ENCODE assay signal across 29 cellular contexts in the genomic region with DNA sequence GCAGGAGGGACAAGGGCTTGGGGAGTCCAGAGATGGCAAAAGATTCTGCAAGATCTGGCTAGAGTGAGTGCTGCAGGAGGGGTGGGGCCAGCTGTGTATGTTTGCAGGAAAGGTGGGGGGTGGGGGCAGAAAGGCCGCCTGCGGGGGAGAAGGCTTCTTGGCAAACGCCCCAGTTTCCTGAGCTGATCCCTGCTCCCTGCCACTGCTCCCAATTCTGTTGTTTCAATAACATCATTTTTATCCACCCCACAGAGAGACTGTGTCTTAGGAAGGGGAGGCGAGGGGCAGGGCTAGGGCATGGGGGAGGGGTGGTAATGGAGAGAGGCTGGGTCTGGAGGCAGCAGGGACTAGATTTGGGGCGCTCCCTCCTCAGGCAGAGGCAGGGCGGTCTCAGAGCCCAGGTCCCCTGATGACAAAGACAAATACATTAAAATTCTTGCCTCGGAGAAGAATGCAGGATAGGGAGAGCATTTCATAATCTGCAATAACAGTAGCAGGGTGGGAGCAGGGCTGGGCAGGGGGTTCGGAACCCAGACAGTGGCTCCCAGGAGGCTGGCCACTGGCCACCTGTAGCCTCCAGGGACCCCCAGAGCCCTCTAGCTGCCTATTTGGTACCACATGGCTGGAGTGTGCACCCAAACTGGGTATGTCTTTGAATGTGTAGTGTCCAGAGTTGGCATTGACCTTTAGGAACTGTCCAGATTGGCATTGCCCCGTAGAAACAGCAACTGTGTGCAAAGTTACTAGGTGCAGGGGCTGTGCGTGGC. TPM values are rescaled to one million over a fixed set of nuclear protein-coding genes. Genes with fewer than 3 reads are reported as not detected.
DNase-seq lines count a peak whose midpoint lies in the region; ATAC-seq and TF ChIP-seq lines count a peak whose summit lies in the region.
"Had no signal": no experiment of that assay in that cellular context is flagged by ENCODE, and none has a peak within 500 bp of the region (broad histone marks: within the 10 kb centered on the region; RNA-seq: fewer than 3 reads in every experiment).

No MANE protein-coding gene starts in this region.

- H3K27me3 Mint-ChIP-seq in MCF 10A (ENCODE audit: insufficient read depth, unreplicated experiment): peaks cover 49% of the 10 kb centered on the region

- H3K4me1 ChIP-seq in breast epithelium: no peaks in the 10 kb centered on the region
- H3K4me1 ChIP-seq in iPS-15b (ENCODE audit: control insufficient read depth, insufficient read depth, low read length): peaks cover 20% of the 10 kb centered on the region
- peaks cover 13% of the 10 kb centered on the region for H3K4me1 ChIP-seq in upper lobe of right lung

- H3K4me3 ChIP-seq in breast epithelium (no peak overlapping the region), iPS-15b (ENCODE audit: low read depth, low read length) (peak overlapping the region; percentile 37), upper lobe of right lung (no peak overlapping the region)

- TF ChIP-seq POLR2A in breast epithelium (IDR thresholded peaks at IDR 0.05): no peak

- no peak overlapping the region for H3K9ac ChIP-seq in iPS-15b (ENCODE audit: low read depth, low read length)

- no peak overlapping the region for H3K27ac Mint-ChIP-seq in MCF 10A (ENCODE audit: low read depth, unreplicated experiment)
- H3K27ac Mint-ChIP-seq: activated B cell treated with CpG ODN at 0.5 μM for 24 hours; activated naive CD8-positive, alpha-beta T cell treated with anti-CD3 and anti-CD28 coated beads, Interleukin-2, amount 10 ng/mL, durations not matched to agents 7 days and 5 days; activated T-helper 17 cell treated with anti-CD3 and anti-CD28 coated beads, Interleukin-2, amount 50 U/mL, for 72 hours; CD4-positive, CD25-positive, alpha-beta regulatory T cell; dendritic cell treated with granulocyte-macrophage colony-stimulating factor and Interleukin-4, amounts not matched to agents 40 ng/mL and 50 ng/mL, for 4 days; natural killer cell treated with Interleukin-12 subunit alpha and Interleukin-12 subunit beta and Interleukin-15 and Interleukin-18, amount 100 ng/mL, for 72 hours; T-helper 17 cell had no signal

- H3K27ac ChIP-seq in breast epithelium (peak overlapping the region in 1 of 2 donors; percentile 12), upper lobe of right lung (no peak overlapping the region)
- H3K27ac ChIP-seq: HL-60 had no signal

- peaks cover 7% of the 10 kb centered on the region for H3K36me3 Mint-ChIP-seq in MCF 10A (ENCODE audit: insufficient read depth, unreplicated experiment)
- H3K36me3 Mint-ChIP-seq: activated naive CD8-positive, alpha-beta T cell treated with anti-CD3 and anti-CD28 coated beads, Interleukin-2, amount 10 ng/mL, durations not matched to agents 7 days and 5 days; brain; CD4-positive, CD25-positive, alpha-beta regulatory T cell; IgD-negative memory B cell; natural killer cell treated with Interleukin-12 subunit alpha and Interleukin-12 subunit beta and Interleukin-15 and Interleukin-18, amount 100 ng/mL, for 72 hours had no signal

- CTCF ChIA-PET in MCF 10A (lab: Yijun Ruan, JAX): interaction anchor here (0.5 to 2.2 kb wide), 2 partner anchors 19 to 122 kb away, joined by 3 to 12 read pairs; no protein-coding TSS in a partner anchor

- intact Hi-C loops in MCF 10A (cut with micrococcal nuclease) (no loop called here), breast epithelium (cut with DNase I; ENCODE audit: low total_unique reads) (loop anchor here (10.0 kb wide), 1 partner anchor 153 kb away; no protein-coding TSS in a partner anchor), upper lobe of right lung (cut with DNase I) (no loop called here)

- POLR2A ChIA-PET in MCF 10A (lab: Yijun Ruan, JAX): no interaction called here

- no peaks in the 10 kb centered on the region for H3K9me3 Mint-ChIP-seq in MCF 10A (ENCODE audit: unreplicated experiment)
- H3K9me3 Mint-ChIP-seq: activated B cell treated with CpG ODN at 0.5 μM for 24 hours; activated naive CD8-positive, alpha-beta T cell treated with anti-CD3 and anti-CD28 coated beads, Interleukin-2, amount 10 ng/mL, durations not matched to agents 7 days and 5 days; activated T-helper 17 cell treated with anti-CD3 and anti-CD28 coated beads, Interleukin-2, amount 50 U/mL, for 72 hours; dendritic cell treated with granulocyte-macrophage colony-stimulating factor and Interleukin-4, amounts not matched to agents 40 ng/mL and 50 ng/mL, for 4 days; IgD-negative memory B cell; natural killer cell treated with Interleukin-12 subunit alpha and Interleukin-12 subunit beta and Interleukin-15 and Interleukin-18, amount 100 ng/mL, for 72 hours had no signal

- no TSS peak for BruUV-seq in MCF 10A (replicated peaks; lab: Mats Ljungman, UMichigan)

- H3K27me3 ChIP-seq in breast epithelium (peaks cover 3 to 8% of the 10 kb centered on the region in 2 donors), iPS-15b (ENCODE audit: control insufficient read depth, insufficient read depth, low read length) (peaks cover 93% of the 10 kb centered on the region), upper lobe of right lung (peaks cover 66% of the 10 kb centered on the region)

- peaks cover 21% of the 10 kb centered on the region for H3K4me1 Mint-ChIP-seq in MCF 10A (ENCODE audit: insufficient read depth, unreplicated experiment)
- H3K4me1 Mint-ChIP-seq: activated T-helper 17 cell treated with anti-CD3 and anti-CD28 coated beads, Interleukin-2, amount 50 U/mL, for 72 hours had no signal

- DNase-seq in MCF 10A (ENCODE audit: unreplicated experiment): peak; percentile 64
- DNase-seq in breast epithelium (ENCODE audit: low spot score in 2 of 2): no peak
- DNase-seq in NCI-H2227 treated with DMSO at 0.1 percent for 48 hours (lab: John Stamatoyannopoulos, UW): peak; percentile 15
- peak; percentile 40 for DNase-seq in upper lobe of right lung
- DNase-seq in KG1 (lab: John Stamatoyannopoulos, UW): no peak
- no peak for DNase-seq in 8988T
- DNase-seq: activated B cell treated with CpG ODN at 0.5 μM for 24 hours; CD4-positive, CD25-positive, alpha-beta regulatory T cell; DND-41; foreskin fibroblast; hypothalamus; mesenchymal stem cell; NCI-H187 treated with DMSO at 0.1 percent for 48 hours; NCI-H524 treated with DMSO at 0.1 percent for 48 hours; SHP77 treated with DMSO at 0.1 percent for 48 hours; substantia nigra; T-helper 17 cell had no signal

- ATAC-seq in upper lobe of right lung (no peak), GM19463 (IDR thresholded peaks at IDR 0.05; ENCODE audit: unreplicated experiment) (no peak)
- ATAC-seq: activated T-helper 17 cell treated with anti-CD3 and anti-CD28 coated beads, Interleukin-2, amount 50 U/mL, for 72 hours; natural killer cell treated with Interleukin-12 subunit alpha and Interleukin-12 subunit beta and Interleukin-15 and Interleukin-18, amount 100 ng/mL, for 72 hours; T-helper 17 cell had no signal

- no peaks in the 10 kb centered on the region for H3K36me3 ChIP-seq in breast epithelium
- H3K36me3 ChIP-seq in iPS-15b (ENCODE audit: control insufficient read depth, insufficient read depth, low read length): no peaks in the 10 kb centered on the region
- H3K36me3 ChIP-seq in upper lobe of right lung: no peaks in the 10 kb centered on the region

- no peak overlapping the region for H3K4me3 Mint-ChIP-seq in MCF 10A (ENCODE audit: unreplicated experiment)
- H3K4me3 Mint-ChIP-seq: activated B cell treated with CpG ODN at 0.5 μM for 24 hours; activated naive CD8-positive, alpha-beta T cell treated with anti-CD3 and anti-CD28 coated beads, Interleukin-2, amount 10 ng/mL, durations not matched to agents 7 days and 5 days; activated T-helper 17 cell treated with anti-CD3 and anti-CD28 coated beads, Interleukin-2, amount 50 U/mL, for 72 hours; dendritic cell treated with granulocyte-macrophage colony-stimulating factor and Interleukin-4, amounts not matched to agents 40 ng/mL and 50 ng/mL, for 4 days; natural killer cell treated with Interleukin-12 subunit alpha and Interleukin-12 subunit beta and Interleukin-15 and Interleukin-18, amount 100 ng/mL, for 72 hours; T-helper 17 cell had no signal

- no peaks in the 10 kb centered on the region for H3K9me3 ChIP-seq in breast epithelium
- no peaks in the 10 kb centered on the region for H3K9me3 ChIP-seq in iPS-15b (ENCODE audit: control insufficient read depth, insufficient read depth, low read length)
- H3K9me3 ChIP-seq in upper lobe of right lung: no peaks in the 10 kb centered on the region

- no peak for TF ChIP-seq CTCF in MCF 10A (IDR thresholded peaks at IDR 0.05; ENCODE audit: unreplicated experiment)
- TF ChIP-seq CTCF in breast epithelium (IDR thresholded peaks at IDR 0.05): no peak
- TF ChIP-seq CTCF in upper lobe of right lung (IDR thresholded peaks at IDR 0.05): no peak

RNA-seq across cellular contexts. Expression of gene WNT6, which starts 2.1 kb away (rescaled TPM):
- total RNA-seq in MCF 10A (2022) (not detected in 2 replicates), breast epithelium (1 to 10 TPM in 2 of 3 donors, under 1 TPM in 1; 0.48 to 3.3 (median 1.3) TPM), upper lobe of right lung (not detected)
- total RNA-seq: activated naive CD8-positive, alpha-beta T cell treated with anti-CD3 and anti-CD28 coated beads, Interleukin-2, amount 10 ng/mL, durations not matched to agents 7 days and 5 days; CD4-positive, CD25-positive, alpha-beta regulatory T cell; natural killer cell treated with Interleukin-12 subunit alpha and Interleukin-12 subunit beta and Interleukin-15 and Interleukin-18, amount 100 ng/mL, for 72 hours; pulmonary artery endothelial cell; T-helper 17 cell had no signal

RNA-seq across cellular contexts. Expression of gene WNT10A, which starts 23.1 kb away (rescaled TPM):
- total RNA-seq in MCF 10A (2022) (0.44 TPM in 1 of 2 replicates, not detected in the other), breast epithelium (1 to 10 TPM in 1 of 3 donors, under 1 TPM in 1, not detected in 1; 0.88 to 2.9 TPM), upper lobe of right lung (0.90 TPM)
- total RNA-seq: natural killer cell treated with Interleukin-12 subunit alpha and Interleukin-12 subunit beta and Interleukin-15 and Interleukin-18, amount 100 ng/mL, for 72 hours; pulmonary artery endothelial cell had no signal

RNA-seq across cellular contexts. Expression of gene PRKAG3, which starts 26.0 kb away (rescaled TPM):
- total RNA-seq in MCF 10A (2022): not detected in 2 replicates
- total RNA-seq in breast epithelium: not detected
- total RNA-seq in upper lobe of right lung: not detected
- total RNA-seq: activated B cell treated with CpG ODN at 0.5 μM for 24 hours; activated CD8-positive, alpha-beta memory T cell treated with anti-CD3 and anti-CD28 coated beads for 36 hours; activated naive CD8-positive, alpha-beta T cell treated with anti-CD3 and anti-CD28 coated beads, Interleukin-2, amount 10 ng/mL, durations not matched to agents 7 days and 5 days; activated T-helper 17 cell treated with anti-CD3 and anti-CD28 coated beads, Interleukin-2, amount 50 U/mL, for 72 hours; CD4-positive, CD25-positive, alpha-beta regulatory T cell; kidney epithelial cell; natural killer cell treated with Interleukin-12 subunit alpha and Interleukin-12 subunit beta and Interleukin-15 and Interleukin-18, amount 100 ng/mL, for 72 hours; pulmonary artery endothelial cell; T-helper 17 cell had no signal

Comparison
In these comparisons a context has a peak if more than half of its experiments do, and no peak if none do; other contexts are left out.
1. DNase-seq: peak in MCF 10A (single experiment), NCI-H2227 treated with DMSO at 0.1 percent for 48 hours (single experiment) and upper lobe of right lung (single experiment); none in breast epithelium (0 of 2), KG1 (single experiment) and 8988T (single experiment).